9 cellular contexts compared by ENCODE assay signal in the genomic region with DNA sequence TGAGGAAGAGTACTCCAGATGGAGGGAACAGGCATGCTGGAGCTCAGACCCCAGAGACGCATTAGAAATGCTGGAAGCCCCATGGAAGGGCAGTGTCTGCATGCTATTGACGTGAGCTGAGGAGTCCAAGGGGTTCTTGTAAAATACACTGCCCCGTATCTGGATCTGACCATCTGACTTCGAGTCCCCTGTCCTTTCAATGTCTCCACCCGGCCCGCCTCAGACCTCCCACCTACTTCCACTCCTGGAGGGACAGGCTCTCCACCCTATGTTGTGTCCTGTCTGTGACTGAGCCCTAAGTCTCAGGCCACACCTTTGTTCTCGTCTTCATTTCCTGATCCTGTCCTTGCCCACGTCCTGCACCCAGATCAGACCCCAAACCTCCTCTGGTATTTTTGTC.
"Had no signal": no experiment of that assay in that cellular context is flagged by ENCODE, and none has a peak within 500 bp of the region (broad histone marks: within the 10 kb centered on the region; RNA-seq: fewer than 3 reads in every experiment).

No MANE protein-coding gene starts in this region.

- H3K9ac ChIP-seq: GM23248 had no signal

- H3K4me3 Mint-ChIP-seq: HFFc6 had no signal

- H2AFZ ChIP-seq: GM23248 had no signal

- H3K4me1 ChIP-seq: HAP-1 had no signal

- DNase-seq: GM23248, GOT3, HFFc6, IMR-90, KG1 had no signal

- ATAC-seq: HCT116, K562 had no signal

- H3K4me3 ChIP-seq: GM23248, HAP-1, K562 had no signal

- H3K27ac Mint-ChIP-seq: HFFc6 had no signal

- H3K9me3 ChIP-seq: HAP-1 had no signal

- H3K27ac ChIP-seq: GM23248, HL-60 had no signal

- H3K36me3 ChIP-seq: HAP-1 had no signal
